8 cellular contexts compared by ENCODE assay signal in genomic region chr3:194135806-194136518, GRCh38. TPM values are rescaled to one million over a fixed set of nuclear protein-coding genes. Genes with fewer than 3 reads are reported as not detected.
A peak's percentile ranks its signal among the peaks of the same experiment; 100 is the strongest.
DNase-seq lines count a peak whose midpoint lies in the region; ATAC-seq and TF ChIP-seq lines count a peak whose summit lies in the region.

Gene HES1 (plus strand): TSS chr3:194136148. CDS start chr3:194136381, 233 bp downstream.

- H3K4me1 Mint-ChIP-seq in activated B cell treated with CpG ODN at 0.5 μM for 24 hours: peaks cover 78% of the 10 kb centered on the region

- peak within 1 kb of the TSS; percentile 92 for H3K4me3 Mint-ChIP-seq in activated B cell treated with CpG ODN at 0.5 μM for 24 hours

- 1% methylated on average over 29 of the region's 29 CpGs for WGBS in liver

- H3K27ac Mint-ChIP-seq in activated B cell treated with CpG ODN at 0.5 μM for 24 hours: peak within 1 kb of the TSS; percentile 96

- H3K27ac ChIP-seq in effector memory CD4-positive, alpha-beta T cell (ENCODE audit: insufficient read depth, low read length, poor library complexity, severe bottlenecking): no peak within 1 kb of the TSS
- peak within 1 kb of the TSS; percentile 81 to 97 for H3K27ac ChIP-seq in liver (ENCODE audit: low read depth in 1 of 2, low read length in 2 of 2)

- TF ChIP-seq RAD21 in liver (IDR thresholded peaks at IDR 0.05): peak; percentile 53

- H3K4me3 ChIP-seq in GM08714 (ENCODE audit: low read length): peak within 1 kb of the TSS; percentile 62
- peak within 1 kb of the TSS; percentile 61 for H3K4me3 ChIP-seq in effector memory CD4-positive, alpha-beta T cell (ENCODE audit: insufficient read depth, low read depth, low read length, poor library complexity, severe bottlenecking)
- peak within 1 kb of the TSS; percentile 76 to 89 (median 87) for H3K4me3 ChIP-seq in liver (ENCODE audit: low read depth in 1 of 3, low read length in 3 of 3)

- H3K4me1 ChIP-seq in effector memory CD4-positive, alpha-beta T cell (ENCODE audit: control insufficient read depth, insufficient read depth, low read length, poor library complexity, severe bottlenecking): peaks cover 45% of the 10 kb centered on the region
- peaks cover 14 to 53% (median 28%) of the 10 kb centered on the region in 4 donors for H3K4me1 ChIP-seq in liver (ENCODE audit: control insufficient read depth in 4 of 4, insufficient read depth in 4 of 4, low read length in 3 of 4)

- CTCF ChIA-PET in activated B cell treated with CpG ODN at 0.5 μM for 24 hours (lab: Charles Lee): interaction anchor here (0.7 to 7.2 kb wide), 15 partner anchors 12 to 471 kb away, joined by 3 to 77 read pairs (median 11); no protein-coding TSS in a partner anchor

- intact Hi-C loops in activated B cell treated with CpG ODN at 0.5 μM for 24 hours (cut with micrococcal nuclease): loop anchor here (1.0 to 10.0 kb wide), 13 partner anchors 32 to 1771 kb away; partner anchors contain the start of genes ATP13A3, OPA1 and TNK2

- H3K27me3 Mint-ChIP-seq in activated B cell treated with CpG ODN at 0.5 μM for 24 hours: peaks cover 1% of the 10 kb centered on the region

- no peaks in the 10 kb centered on the region for H3K9me3 ChIP-seq in effector memory CD4-positive, alpha-beta T cell (ENCODE audit: control insufficient read depth, low read length)
- no peaks in the 10 kb centered on the region for H3K9me3 ChIP-seq in liver (ENCODE audit: control insufficient read depth in 4 of 4, low read length in 3 of 4)

- ATAC-seq in HG02970 (IDR thresholded peaks at IDR 0.05; ENCODE audit: low FRiP score, unreplicated experiment) (peak; percentile 26), activated B cell treated with CpG ODN at 0.5 μM for 24 hours (ENCODE audit: low read depth) (peak; percentile 30), HG03135 (IDR thresholded peaks at IDR 0.05; ENCODE audit: unreplicated experiment) (no peak)

- peaks cover 4% of the 10 kb centered on the region for H3K36me3 Mint-ChIP-seq in activated B cell treated with CpG ODN at 0.5 μM for 24 hours (ENCODE audit: low read depth)

- no peaks in the 10 kb centered on the region for H3K36me3 ChIP-seq in effector memory CD4-positive, alpha-beta T cell (ENCODE audit: control insufficient read depth, insufficient read depth, low read length)
- peaks cover 0 to 7% (median 0%) of the 10 kb centered on the region in 4 donors for H3K36me3 ChIP-seq in liver (ENCODE audit: control insufficient read depth in 4 of 4, insufficient read depth in 3 of 4, low read depth in 1 of 4, low read length in 3 of 4)

- DNase-seq in NCI-H2171 treated with DMSO at 0.1 percent for 48 hours (lab: John Stamatoyannopoulos, UW) (peak; percentile 88), activated B cell treated with CpG ODN at 0.5 μM for 24 hours (peak; percentile 65)
- DNase-seq in effector memory CD4-positive, alpha-beta T cell: no peak
- peak; percentile 47 for DNase-seq in stimulated activated CD4-positive, alpha-beta T cell treated with anti-CD3 and anti-CD28 coated beads, Interleukin-4, amount 100 ng/mL, for 24 hours

- TF ChIP-seq CTCF in activated B cell treated with CpG ODN at 0.5 μM for 24 hours (IDR thresholded peaks at IDR 0.05) (no peak), liver (IDR thresholded peaks at IDR 0.05; ENCODE audit: low read depth, low read length, missing input control) (no peak)

- H3K27me3 ChIP-seq in effector memory CD4-positive, alpha-beta T cell (replicated peaks; ENCODE audit: control insufficient read depth, insufficient read depth, low read length, poor library complexity, severe bottlenecking): peaks cover 32% of the 10 kb centered on the region
- no peaks in the 10 kb centered on the region for H3K27me3 ChIP-seq in liver (ENCODE audit: control insufficient read depth in 4 of 4, insufficient read depth in 4 of 4, low read length in 3 of 4)

- POLR2A ChIA-PET in activated B cell treated with CpG ODN at 0.5 μM for 24 hours (lab: Charles Lee): interaction anchor here (0.5 to 15.3 kb wide), 18 partner anchors 11 to 442 kb away, joined by 3 to 465 read pairs (median 4); no protein-coding TSS in a partner anchor

- no peaks in the 10 kb centered on the region for H3K9me3 Mint-ChIP-seq in activated B cell treated with CpG ODN at 0.5 μM for 24 hours

- H3K9ac ChIP-seq in liver (ENCODE audit: low read depth in 1 of 2, low read length in 2 of 2): peak within 1 kb of the TSS; percentile 96 to 100

TF ChIP-seq in liver, 16 proteins besides CTCF, POLR2A, EP300 and RAD21:
- peak; percentile 49 for TF ChIP-seq FOXA1 (IDR thresholded peaks at IDR 0.05)
- peak; percentile 60 for TF ChIP-seq NR2F2 (IDR thresholded peaks at IDR 0.05)
- TF ChIP-seq, protein P1, sequence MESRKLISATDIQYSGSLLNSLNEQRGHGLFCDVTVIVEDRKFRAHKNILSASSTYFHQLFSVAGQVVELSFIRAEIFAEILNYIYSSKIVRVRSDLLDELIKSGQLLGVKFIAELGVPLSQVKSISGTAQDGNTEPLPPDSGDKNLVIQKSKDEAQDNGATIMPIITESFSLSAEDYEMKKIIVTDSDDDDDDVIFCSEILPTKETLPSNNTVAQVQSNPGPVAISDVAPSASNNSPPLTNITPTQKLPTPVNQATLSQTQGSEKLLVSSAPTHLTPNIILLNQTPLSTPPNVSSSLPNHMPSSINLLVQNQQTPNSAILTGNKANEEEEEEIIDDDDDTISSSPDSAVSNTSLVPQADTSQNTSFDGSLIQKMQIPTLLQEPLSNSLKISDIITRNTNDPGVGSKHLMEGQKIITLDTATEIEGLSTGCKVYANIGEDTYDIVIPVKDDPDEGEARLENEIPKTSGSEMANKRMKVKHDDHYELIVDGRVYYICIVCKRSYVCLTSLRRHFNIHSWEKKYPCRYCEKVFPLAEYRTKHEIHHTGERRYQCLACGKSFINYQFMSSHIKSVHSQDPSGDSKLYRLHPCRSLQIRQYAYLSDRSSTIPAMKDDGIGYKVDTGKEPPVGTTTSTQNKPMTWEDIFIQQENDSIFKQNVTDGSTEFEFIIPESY (IDR thresholded peaks at IDR 0.05): peak; percentile 44
- peak; percentile 100 for TF ChIP-seq TAF1 (conservative IDR thresholded peaks at IDR 0.05)
- peak; percentile 98 for TF ChIP-seq REST (IDR thresholded peaks at IDR 0.05)
- TF ChIP-seq SP1 (IDR thresholded peaks at IDR 0.05): peak; percentile 96
- peak in 1 of 2 donors; percentile 78 for TF ChIP-seq EGR1 (IDR thresholded peaks at IDR 0.05; ENCODE audit: low read depth in 2 of 2)
- no peak for TF ChIP-seq ATF3 (IDR thresholded peaks at IDR 0.05)
- TF ChIP-seq RXRA (IDR thresholded peaks at IDR 0.05): peak; percentile 74
- peak; percentile 40 for TF ChIP-seq YY1 (IDR thresholded peaks at IDR 0.05)
- TF ChIP-seq HNF4A (conservative IDR thresholded peaks at IDR 0.05): peak; percentile 16 to 62
- no peak for TF ChIP-seq HNF4G (IDR thresholded peaks at IDR 0.05)
- no peak for TF ChIP-seq GABPA (IDR thresholded peaks at IDR 0.05 in 1 of 2, conservative IDR thresholded peaks at IDR 0.05 in 1 of 2)
- TF ChIP-seq JUND (IDR thresholded peaks at IDR 0.05): peak in 1 of 2 donors; percentile 62
- peak; percentile 32 for TF ChIP-seq FOXA2 (IDR thresholded peaks at IDR 0.05)
- TF ChIP-seq, protein P2, sequence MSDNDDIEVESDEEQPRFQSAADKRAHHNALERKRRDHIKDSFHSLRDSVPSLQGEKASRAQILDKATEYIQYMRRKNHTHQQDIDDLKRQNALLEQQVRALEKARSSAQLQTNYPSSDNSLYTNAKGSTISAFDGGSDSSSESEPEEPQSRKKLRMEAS (IDR thresholded peaks at IDR 0.05): peak; percentile 60

RNA-seq across cellular contexts. Expression of gene HES1, which starts in this region (rescaled TPM):
- total RNA-seq in activated B cell treated with CpG ODN at 0.5 μM for 24 hours (5.0 and 5.9 TPM in 2 replicates), liver (1 to 10 TPM; 5.3 to 6.8 TPM)
- 10 to 100 TPM; 11.2 to 12.5 TPM for polyA plus RNA-seq in liver

Comparison
In these comparisons a context has a peak if more than half of its experiments do, and no peak if none do; other contexts are left out.
1. DNase-seq: peak in NCI-H2171 treated with DMSO at 0.1 percent for 48 hours (single experiment), activated B cell treated with CpG ODN at 0.5 μM for 24 hours (single experiment) and stimulated activated CD4-positive, alpha-beta T cell treated with anti-CD3 and anti-CD28 coated beads, Interleukin-4, amount 100 ng/mL, for 24 hours (single experiment); none in effector memory CD4-positive, alpha-beta T cell (0 of 3).
2. Peak in every context shown above with its lines, with median percentiles within 50 percentile points of each other: H3K4me3 ChIP-seq.